Comparison of ENCODE assay signal across 11 cellular contexts in the genomic region with DNA sequence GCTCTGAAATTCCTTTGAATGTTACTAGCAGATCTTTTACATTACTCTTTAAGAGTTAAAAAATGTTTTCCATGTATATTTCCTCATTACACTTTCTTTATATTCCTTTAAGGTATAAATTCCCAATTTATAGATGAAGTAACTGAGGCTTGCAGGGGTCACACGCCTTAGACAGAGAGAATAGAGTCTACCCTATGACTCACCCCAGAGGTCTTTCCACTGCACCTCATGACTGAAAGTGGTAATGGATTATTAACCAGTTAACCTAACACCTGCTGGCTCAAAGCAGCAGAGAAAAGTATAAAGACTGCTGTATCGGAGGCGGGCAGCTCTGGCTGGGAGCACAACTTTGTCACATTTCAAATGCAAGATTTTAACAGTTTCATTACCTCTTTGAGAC.
A peak's percentile ranks its signal among the peaks of the same experiment; 100 is the strongest.
DNase-seq lines count a peak whose midpoint lies in the region; ATAC-seq and TF ChIP-seq lines count a peak whose summit lies in the region.
"Had no signal": no experiment of that assay in that cellular context is flagged by ENCODE, and none has a peak within 500 bp of the region (broad histone marks: within the 10 kb centered on the region; RNA-seq: fewer than 3 reads in every experiment).

No MANE protein-coding gene starts in this region.

- peaks cover 77% of the 10 kb centered on the region for H3K36me3 ChIP-seq in RWPE2 (ENCODE audit: low read depth)

- no peaks in the 10 kb centered on the region for H3K4me1 ChIP-seq in RWPE2 (ENCODE audit: insufficient read depth, poor library complexity, severe bottlenecking)

- H3K4me3 ChIP-seq in GM12865 (ENCODE audit: low read depth, low read length) (no peak overlapping the region), RWPE2 (ENCODE audit: severe bottlenecking) (no peak overlapping the region)
- H3K4me3 ChIP-seq: BLaER1 treated with 17β-estradiol and CSF1 and Interleukin-3, amounts not matched to agents 10 nM and 100 nM; skin epidermis had no signal

- no peak for TF ChIP-seq CTCF in GM12865 (IDR thresholded peaks at IDR 0.05; ENCODE audit: insufficient read depth, low read depth, low read length, missing control alignments)
- no peak for TF ChIP-seq CTCF in RWPE2 (IDR thresholded peaks at IDR 0.05; ENCODE audit: poor library complexity, severe bottlenecking)

- no peak overlapping the region for H3K27ac ChIP-seq in RWPE2 (ENCODE audit: poor library complexity, severe bottlenecking)
- H3K27ac ChIP-seq: BLaER1 treated with 17β-estradiol and CSF1 and Interleukin-3, amounts not matched to agents 10 nM and 100 nM; skin epidermis had no signal

- H3K27me3 ChIP-seq in RWPE2 (ENCODE audit: insufficient read depth, poor library complexity, severe bottlenecking), result no peaks in the 10 kb centered on the region
- H3K27me3 ChIP-seq: BLaER1 treated with 17β-estradiol and CSF1 and Interleukin-3, amounts not matched to agents 10 nM and 100 nM had no signal

- no peaks in the 10 kb centered on the region for H3K9me3 ChIP-seq in RWPE2 (ENCODE audit: severe bottlenecking)
- H3K9me3 ChIP-seq: BLaER1 treated with 17β-estradiol and CSF1 and Interleukin-3, amounts not matched to agents 10 nM and 100 nM had no signal

- peak; percentile 88 for ATAC-seq in GM19397 (IDR thresholded peaks at IDR 0.05; ENCODE audit: unreplicated experiment)
- ATAC-seq in HG02943 (IDR thresholded peaks at IDR 0.05; ENCODE audit: low read depth, unreplicated experiment), result peak; percentile 81
- no peak for ATAC-seq in RWPE2 (ENCODE audit: low read depth)

- peak; percentile 73 for DNase-seq in GM12865 (ENCODE audit: low read depth)
- DNase-seq in RWPE2 (ENCODE audit: low spot score), result peak; percentile 13
- no peak for DNase-seq in SKM-1 treated with dmso at 0.1 percent for 144 hours (lab: John Stamatoyannopoulos, UW; ENCODE audit: unreplicated experiment)
- no peak for DNase-seq in NCI-H524 treated with DMSO at 0.1 percent for 48 hours (lab: John Stamatoyannopoulos, UW)
- no peak for DNase-seq in Ammon's horn (ENCODE audit: low spot score)
- no peak for DNase-seq in GM03348 (ENCODE audit: low spot score)
- DNase-seq: caudate nucleus had no signal

Comparison
In these comparisons a context has a peak if more than half of its experiments do, and no peak if none do; other contexts are left out.
1. DNase-seq: peak in GM12865 (single experiment) and RWPE2 (single experiment); none in SKM-1 treated with dmso at 0.1 percent for 144 hours (single experiment), NCI-H524 treated with DMSO at 0.1 percent for 48 hours (single experiment), Ammon's horn (single experiment) and GM03348 (single experiment).